8 cellular contexts compared by ENCODE assay signal in genomic region chr2:156341482-156342251, GRCh38. TPM values are rescaled to one million over a fixed set of nuclear protein-coding genes. Genes with fewer than 3 reads are reported as not detected.
DNase-seq lines count a peak whose midpoint lies in the region; ATAC-seq and TF ChIP-seq lines count a peak whose summit lies in the region.

No MANE protein-coding gene starts in this region.

- DNase-seq in AG09319 (ENCODE audit: extremely low read depth, low read depth) (peak; percentile 93), NCI-H460 (ENCODE audit: extremely low read depth, low read depth) (peak; percentile 98), choroid plexus epithelial cell (ENCODE audit: low read depth) (peak; percentile 95)
- DNase-seq in activated CD4-positive, alpha-beta T cell treated with anti-CD3 and anti-CD28 coated beads for 24 hours (ENCODE audit: low read depth in 2 of 2): peak; percentile 84 to 85
- DNase-seq in stimulated activated CD4-positive, alpha-beta T cell treated with anti-CD3 and anti-CD28 coated beads, Interleukin-1b, Interleukin-23, amount 100 ng/mL, for 48 hours: peak; percentile 90

- H3K27me3 ChIP-seq in layer of hippocampus (ENCODE audit: control insufficient read depth, insufficient read depth, low read length): no peaks in the 10 kb centered on the region

- peak overlapping the region; percentile 100 for H3K27ac ChIP-seq in layer of hippocampus (ENCODE audit: low read depth, low read length)

- TF ChIP-seq CTCF in AG09319 (IDR thresholded peaks at IDR 0.05; ENCODE audit: low read depth, low read length): no peak
- no peak for TF ChIP-seq CTCF in choroid plexus epithelial cell (conservative IDR thresholded peaks at IDR 0.05; ENCODE audit: low read depth, low read length)

- ATAC-seq in GM19035 (IDR thresholded peaks at IDR 0.05; ENCODE audit: unreplicated experiment): peak; percentile 79
- peak; percentile 83 for ATAC-seq in HG03280 (IDR thresholded peaks at IDR 0.05; ENCODE audit: unreplicated experiment)

- H3K4me3 ChIP-seq in choroid plexus epithelial cell (ENCODE audit: low read depth, low read length): peak overlapping the region; percentile 86

RNA-seq across cellular contexts. Expression of gene NR4A2, which starts 9.1 kb away (rescaled TPM):
- total RNA-seq in NCI-H460 (2014; rRNA removed; shearing (Covaris generic)): 4.8 and 5.7 TPM in 2 replicates
- 7.2 and 9.4 TPM in 2 replicates for polyA plus RNA-seq in NCI-H460 (2014; cell fraction: nucleus; rRNA removed)

Comparison
In these comparisons a context has a peak if more than half of its experiments do, and no peak if none do; other contexts are left out.
1. Peak in every context shown above with its lines: DNase-seq, ATAC-seq, H3K4me3 ChIP-seq and H3K27ac ChIP-seq.